8 cellular contexts compared by ENCODE assay signal in the genomic region with DNA sequence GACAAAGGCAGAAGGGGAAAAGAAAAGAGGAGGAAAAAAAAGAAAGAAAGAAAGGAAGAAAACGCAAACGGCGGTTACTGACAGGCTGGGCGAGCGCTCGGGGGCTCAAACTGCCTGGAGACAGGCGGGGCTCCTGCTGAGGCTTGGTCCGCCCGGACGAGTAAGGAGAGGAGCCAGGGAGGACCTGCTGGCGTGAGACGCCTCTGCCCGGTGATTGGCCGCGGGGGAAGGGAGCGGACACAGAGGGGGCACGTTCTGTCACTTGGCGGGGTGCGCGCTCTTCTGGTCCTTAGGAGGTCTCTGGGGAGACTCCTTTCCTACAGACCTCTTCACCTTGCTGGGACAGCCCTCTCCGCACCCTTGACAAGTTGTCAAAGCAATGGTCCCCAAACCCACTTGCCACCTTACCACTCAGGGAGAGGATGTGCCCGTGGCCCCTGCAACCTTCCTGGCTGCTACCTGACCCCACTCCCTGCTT. TPM values are rescaled to one million over a fixed set of nuclear protein-coding genes. Genes with fewer than 3 reads are reported as not detected.
DNase-seq lines count a peak whose midpoint lies in the region; ATAC-seq and TF ChIP-seq lines count a peak whose summit lies in the region.

No MANE protein-coding gene starts in this region.

- no peak for TF ChIP-seq CTCF in spleen (IDR thresholded peaks at IDR 0.05 in 8 of 11, conservative IDR thresholded peaks at IDR 0.05 in 3 of 11)

- peak; percentile 54 for ATAC-seq in GM21447 (IDR thresholded peaks at IDR 0.05; ENCODE audit: unreplicated experiment)

- peaks cover 9 to 55% (median 33%) of the 10 kb centered on the region in 6 donors for H3K4me1 ChIP-seq in spleen

- peak overlapping the region; percentile 89 to 93 (median 91) for H3K27ac ChIP-seq in spleen

- H3K4me3 ChIP-seq in spleen = peak overlapping the region; percentile 61 to 79 (median 71)

- WGBS in spleen, 5 donors = 0 to 1% (median 1%) methylated on average over 19 to 22 of the region's 22 CpGs

- H3K9me3 ChIP-seq in spleen = no peaks in the 10 kb centered on the region

- TF ChIP-seq POLR2A in spleen (IDR thresholded peaks at IDR 0.05) = peak in 1 of 3 donors; percentile 13

- no peaks in the 10 kb centered on the region for H3K36me3 ChIP-seq in spleen

- intact Hi-C loops in spleen (cut with DNase I; ENCODE audit: low total_unique reads) = no loop called here

- H3K27me3 ChIP-seq in spleen (replicated peaks in 1 of 7) = peaks cover 0 to 41% (median 0%) of the 10 kb centered on the region in 7 donors

- DNase-seq in NCI-H524 (lab: John Stamatoyannopoulos, UW) = peak; percentile 90 to 92
- DNase-seq in NCI-H524 treated with DMSO at 0.1 percent for 48 hours (lab: John Stamatoyannopoulos, UW) = no peak
- DNase-seq in HUDEP-2 (lab: John Stamatoyannopoulos, UW; ENCODE audit: unreplicated experiment in 76 of 76) = peak in 63 of 76 experiments; percentile 38 to 95 (median 75)
- DNase-seq in activated T-helper 9 cell treated with anti-CD3 and anti-CD28 coated beads, Interleukin-2, amount 50 U/mL, for 16 hours (ENCODE audit: low read depth) = peak; percentile 16
- DNase-seq in hepatic stellate cell (ENCODE audit: low spot score) = peak; percentile 68
- peak; percentile 93 for DNase-seq in spleen
- no peak for DNase-seq in activated CD4-positive, alpha-beta T cell treated with anti-CD3 and anti-CD28 coated beads for 1 hour

RNA-seq across cellular contexts. Expression of gene PIK3R3, which starts 0.8 kb away (rescaled TPM):
- total RNA-seq in spleen = 10 to 100 TPM; 22.2 to 45.9 (median 29.1) TPM
- 1 to 10 TPM; 3.1 to 8.2 (median 7.2) TPM for polyA plus RNA-seq in spleen

RNA-seq across cellular contexts. Expression of gene TSPAN1, which starts 41.7 kb away (rescaled TPM):
- total RNA-seq in spleen = 1 to 10 TPM in 4 of 7 donors, under 1 TPM in 1, not detected in 2; 0.85 to 3.2 (median 1.6) TPM
- polyA plus RNA-seq in spleen = 1 to 10 TPM in 2 of 3 donors, under 1 TPM in 1; 0.96 to 2.2 (median 1.4) TPM

RNA-seq across cellular contexts. Expression of gene P3R3URF, which starts 43.1 kb away (rescaled TPM):
- not detected for total RNA-seq in spleen
- not detected for polyA plus RNA-seq in spleen

Comparison
In these comparisons a context has a peak if more than half of its experiments do, and no peak if none do; other contexts are left out.
1. DNase-seq: peak in NCI-H524 (2 of 2), HUDEP-2 (63 of 76), activated T-helper 9 cell treated with anti-CD3 and anti-CD28 coated beads, Interleukin-2, amount 50 U/mL, for 16 hours (single experiment), hepatic stellate cell (single experiment) and spleen (single experiment); none in NCI-H524 treated with DMSO at 0.1 percent for 48 hours (single experiment) and activated CD4-positive, alpha-beta T cell treated with anti-CD3 and anti-CD28 coated beads for 1 hour (single experiment).